In genomic region chr1:47507921-47508894, GRCh38 we compare ENCODE assay signal across 8 cellular contexts.
DNase-seq lines count a peak whose midpoint lies in the region; ATAC-seq and TF ChIP-seq lines count a peak whose summit lies in the region.

No MANE protein-coding gene starts in this region.

- H3K4me3 Mint-ChIP-seq in activated naive CD4-positive, alpha-beta T cell treated with anti-CD3 and anti-CD28 coated beads, Interleukin-2, amount 50 U/mL, for 24 hours = peak overlapping the region; percentile 79

- H3K9me3 Mint-ChIP-seq in activated naive CD4-positive, alpha-beta T cell treated with anti-CD3 and anti-CD28 coated beads, Interleukin-2, amount 50 U/mL, for 24 hours = no peaks in the 10 kb centered on the region

- TF ChIP-seq EP300 in Ishikawa (IDR thresholded peaks at IDR 0.05; ENCODE audit: borderline replicate concordance) = no peak

- no peak for ATAC-seq in HG02870 (IDR thresholded peaks at IDR 0.05; ENCODE audit: unreplicated experiment)

- TF ChIP-seq RAD21 in Ishikawa (IDR thresholded peaks at IDR 0.05; ENCODE audit: low read depth) = no peak

- H3K4me1 ChIP-seq in iPS-20b (ENCODE audit: insufficient read depth, low read length) = peaks cover 4% of the 10 kb centered on the region; the same call in 1 of the 2 replicates

- H3K9me3 ChIP-seq in iPS-20b (ENCODE audit: insufficient read depth, low read depth, low read length) = no peaks in the 10 kb centered on the region

- no peaks in the 10 kb centered on the region for H3K36me3 Mint-ChIP-seq in activated naive CD4-positive, alpha-beta T cell treated with anti-CD3 and anti-CD28 coated beads, Interleukin-2, amount 50 U/mL, for 24 hours

- H3K4me3 ChIP-seq in iPS-20b (ENCODE audit: low read length) = peak overlapping the region; percentile 72

- peaks cover 54% of the 10 kb centered on the region for H3K27me3 Mint-ChIP-seq in activated naive CD4-positive, alpha-beta T cell treated with anti-CD3 and anti-CD28 coated beads, Interleukin-2, amount 50 U/mL, for 24 hours

- H3K9ac ChIP-seq in iPS-20b (ENCODE audit: low read depth, low read length) = peak overlapping the region; percentile 53; the same call in 1 of the 2 replicates

- no peak overlapping the region for H3K27ac ChIP-seq in iPS-20b (ENCODE audit: low read length)

- no peak overlapping the region for H3K27ac Mint-ChIP-seq in activated naive CD4-positive, alpha-beta T cell treated with anti-CD3 and anti-CD28 coated beads, Interleukin-2, amount 50 U/mL, for 24 hours

- DNase-seq in COR-L47 (lab: John Stamatoyannopoulos, UW) = peak; percentile 17
- DNase-seq in stimulated activated CD4-positive, alpha-beta T cell treated with anti-CD3 and anti-CD28 coated beads, Interleukin-15, amount 100 ng/mL, for 24 hours = peak; percentile 63
- no peak for DNase-seq in NCI-H1048 (lab: John Stamatoyannopoulos, UW)
- no peak for DNase-seq in NCI-H1436 treated with DMSO at 0.1 percent for 48 hours (lab: John Stamatoyannopoulos, UW)

- H3K4me1 Mint-ChIP-seq in activated naive CD4-positive, alpha-beta T cell treated with anti-CD3 and anti-CD28 coated beads, Interleukin-2, amount 50 U/mL, for 24 hours = no peaks in the 10 kb centered on the region

- H3K36me3 ChIP-seq in iPS-20b (ENCODE audit: insufficient read depth, low read depth, low read length) = no peaks in the 10 kb centered on the region

- peaks cover 90% of the 10 kb centered on the region for H3K27me3 ChIP-seq in iPS-20b (ENCODE audit: insufficient read depth, low read length)

TF ChIP-seq in Ishikawa, 13 proteins besides CTCF, POLR2A, EP300 and RAD21:
- TF ChIP-seq ZBTB7A (IDR thresholded peaks at IDR 0.05; ENCODE audit: low read depth) = no peak
- peak; percentile 52; the same call in 1 of the 2 replicates for TF ChIP-seq EGR1 (IDR thresholded peaks at IDR 0.05)
- TF ChIP-seq YY1 (IDR thresholded peaks at IDR 0.05; ENCODE audit: low read depth) = no peak
- no peak for TF ChIP-seq MAX (IDR thresholded peaks at IDR 0.05)
- TF ChIP-seq CREB1 (IDR thresholded peaks at IDR 0.05; ENCODE audit: low read depth) = no peak

Comparison
In these comparisons a context has a peak if more than half of its experiments do, and no peak if none do; other contexts are left out.
1. DNase-seq: peak in COR-L47 (single experiment) and stimulated activated CD4-positive, alpha-beta T cell treated with anti-CD3 and anti-CD28 coated beads, Interleukin-15, amount 100 ng/mL, for 24 hours (single experiment); none in NCI-H1048 (single experiment) and NCI-H1436 treated with DMSO at 0.1 percent for 48 hours (single experiment).